1 cellular context compared by ENCODE assay signal in the genomic region with DNA sequence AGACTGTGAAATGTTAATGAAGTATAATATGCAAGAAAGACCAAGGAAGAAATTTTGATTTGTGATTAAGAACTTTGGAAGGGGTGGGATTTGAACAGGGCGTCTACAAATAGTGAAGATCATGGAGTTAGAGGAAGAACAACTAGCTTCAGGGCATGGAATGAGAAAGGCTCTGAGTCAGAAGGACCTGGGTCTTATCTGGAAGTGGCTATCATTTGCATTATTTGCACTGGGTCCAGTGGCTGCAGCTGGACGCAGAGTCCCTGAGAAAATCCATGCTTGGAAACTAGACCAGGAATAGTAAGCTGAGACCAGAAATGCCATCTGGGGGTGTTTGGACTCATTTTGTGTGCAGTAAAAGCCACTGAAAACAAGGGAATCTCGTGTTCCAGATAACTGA.
TF ChIP-seq lines count a peak whose summit lies in the region.

No MANE protein-coding gene starts in this region.

TF ChIP-seq in A549, 52 proteins besides CTCF, POLR2A, EP300 and RAD21 (continued from another document):
- TF ChIP-seq, protein P1, sequence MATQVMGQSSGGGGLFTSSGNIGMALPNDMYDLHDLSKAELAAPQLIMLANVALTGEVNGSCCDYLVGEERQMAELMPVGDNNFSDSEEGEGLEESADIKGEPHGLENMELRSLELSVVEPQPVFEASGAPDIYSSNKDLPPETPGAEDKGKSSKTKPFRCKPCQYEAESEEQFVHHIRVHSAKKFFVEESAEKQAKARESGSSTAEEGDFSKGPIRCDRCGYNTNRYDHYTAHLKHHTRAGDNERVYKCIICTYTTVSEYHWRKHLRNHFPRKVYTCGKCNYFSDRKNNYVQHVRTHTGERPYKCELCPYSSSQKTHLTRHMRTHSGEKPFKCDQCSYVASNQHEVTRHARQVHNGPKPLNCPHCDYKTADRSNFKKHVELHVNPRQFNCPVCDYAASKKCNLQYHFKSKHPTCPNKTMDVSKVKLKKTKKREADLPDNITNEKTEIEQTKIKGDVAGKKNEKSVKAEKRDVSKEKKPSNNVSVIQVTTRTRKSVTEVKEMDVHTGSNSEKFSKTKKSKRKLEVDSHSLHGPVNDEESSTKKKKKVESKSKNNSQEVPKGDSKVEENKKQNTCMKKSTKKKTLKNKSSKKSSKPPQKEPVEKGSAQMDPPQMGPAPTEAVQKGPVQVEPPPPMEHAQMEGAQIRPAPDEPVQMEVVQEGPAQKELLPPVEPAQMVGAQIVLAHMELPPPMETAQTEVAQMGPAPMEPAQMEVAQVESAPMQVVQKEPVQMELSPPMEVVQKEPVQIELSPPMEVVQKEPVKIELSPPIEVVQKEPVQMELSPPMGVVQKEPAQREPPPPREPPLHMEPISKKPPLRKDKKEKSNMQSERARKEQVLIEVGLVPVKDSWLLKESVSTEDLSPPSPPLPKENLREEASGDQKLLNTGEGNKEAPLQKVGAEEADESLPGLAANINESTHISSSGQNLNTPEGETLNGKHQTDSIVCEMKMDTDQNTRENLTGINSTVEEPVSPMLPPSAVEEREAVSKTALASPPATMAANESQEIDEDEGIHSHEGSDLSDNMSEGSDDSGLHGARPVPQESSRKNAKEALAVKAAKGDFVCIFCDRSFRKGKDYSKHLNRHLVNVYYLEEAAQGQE (IDR thresholded peaks at IDR 0.05), result no peak
- TF ChIP-seq NFE2L2 (conservative IDR thresholded peaks at IDR 0.05; ENCODE audit: low read length) (no peak), EHMT2 (IDR thresholded peaks at IDR 0.05; ENCODE audit: low read depth) (no peak), HOXB13 (CRISPR knock-in tag; IDR thresholded peaks at IDR 0.05; ENCODE audit: low read depth) (no peak)
- TF ChIP-seq, protein P2, sequence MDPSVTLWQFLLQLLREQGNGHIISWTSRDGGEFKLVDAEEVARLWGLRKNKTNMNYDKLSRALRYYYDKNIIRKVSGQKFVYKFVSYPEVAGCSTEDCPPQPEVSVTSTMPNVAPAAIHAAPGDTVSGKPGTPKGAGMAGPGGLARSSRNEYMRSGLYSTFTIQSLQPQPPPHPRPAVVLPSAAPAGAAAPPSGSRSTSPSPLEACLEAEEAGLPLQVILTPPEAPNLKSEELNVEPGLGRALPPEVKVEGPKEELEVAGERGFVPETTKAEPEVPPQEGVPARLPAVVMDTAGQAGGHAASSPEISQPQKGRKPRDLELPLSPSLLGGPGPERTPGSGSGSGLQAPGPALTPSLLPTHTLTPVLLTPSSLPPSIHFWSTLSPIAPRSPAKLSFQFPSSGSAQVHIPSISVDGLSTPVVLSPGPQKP (IDR thresholded peaks at IDR 0.05; ENCODE audit: low read depth, low read length), result no peak
TF ChIP-seq in A549: peak in this region for 0.
